10 cellular contexts compared by ENCODE assay signal in genomic region chr3:138947303-138948121, GRCh38. TPM values are rescaled to one million over a fixed set of nuclear protein-coding genes. Genes with fewer than 3 reads are reported as not detected.
DNase-seq lines count a peak whose midpoint lies in the region; ATAC-seq, FAIRE-seq and TF ChIP-seq lines count a peak whose summit lies in the region.
"Had no signal": no experiment of that assay in that cellular context is flagged by ENCODE, and none has a peak within 500 bp of the region (broad histone marks: within the 10 kb centered on the region; RNA-seq: fewer than 3 reads in every experiment).

No MANE protein-coding gene starts in this region.

- no peak overlapping the region for H4K91ac ChIP-seq in mesenchymal stem cell (ENCODE audit: low read length)

- DNase-seq in cardiac muscle cell (ENCODE audit: low read depth in 1 of 2, low spot score in 1 of 2), result no peak
- no peak for DNase-seq in Right ventricle myocardium inferior (ENCODE audit: missing footprints)
- DNase-seq in K562 (ENCODE audit: extremely low read depth in 1 of 4, low spot score in 3 of 4), result peak; percentile 64 to 69 (median 66)
- no peak for DNase-seq in mesenchymal stem cell
- DNase-seq in type B pancreatic cell (ENCODE audit: extremely low spot score, unreplicated experiment), result no peak
- no peak for DNase-seq in HuH-7.5 (ENCODE audit: low spot score)
- DNase-seq in superior temporal gyrus (ENCODE audit: extremely low spot score), result no peak
- DNase-seq: NCI-H1417 treated with DMSO at 0.1 percent for 48 hours had no signal

- H2BK120ac ChIP-seq in mesenchymal stem cell (ENCODE audit: low read depth, low read length), result no peak overlapping the region

- H3K9me1 ChIP-seq in K562 (ENCODE audit: control insufficient read depth, insufficient read depth, low read length), result no peaks in the 10 kb centered on the region

- CTCF ChIA-PET in K562 (lab: Yijun Ruan, JAX; ENCODE audit: low intra/inter-chr PET ratio), result interaction anchor here (0.9 to 1.4 kb wide), 2 partner anchors 12 to 112 kb away, joined by 3 to 4 read pairs; no protein-coding TSS in a partner anchor

- H3K23ac ChIP-seq in mesenchymal stem cell (ENCODE audit: low read length in 2 of 2), result no peak overlapping the region

- H3K4me3 ChIP-seq in cardiac muscle cell (peak overlapping the region; percentile 33), K562 (peak overlapping the region; percentile 62), mesenchymal stem cell (ENCODE audit: insufficient read depth in 1 of 2, low read depth in 1 of 2, low read length in 2 of 2) (peak overlapping the region; percentile 48 to 59)

- no peak for TF ChIP-seq RAD21 in K562 (CRISPR knock-in tag; conservative IDR thresholded peaks at IDR 0.05 in 1 of 2, IDR thresholded peaks at IDR 0.05 in 1 of 2)

- H3K9me3 ChIP-seq in cardiac muscle cell (ENCODE audit: low read depth) (no peaks in the 10 kb centered on the region), K562 (replicated peaks; ENCODE audit: control insufficient read depth, insufficient read depth, low read depth, low read length) (no peaks in the 10 kb centered on the region), mesenchymal stem cell (ENCODE audit: control insufficient read depth, low read length) (no peaks in the 10 kb centered on the region)

- H3K27me3 Mint-ChIP-seq in type B pancreatic cell, result peaks cover 90% of the 10 kb centered on the region

- peak overlapping the region; percentile 73 for H3K27ac Mint-ChIP-seq in type B pancreatic cell

- no peaks in the 10 kb centered on the region for H3K79me1 ChIP-seq in mesenchymal stem cell (replicated peaks; ENCODE audit: low read length, poor library complexity, severe bottlenecking)

- TF ChIP-seq CTCF in cardiac muscle cell (IDR thresholded peaks at IDR 0.05; ENCODE audit: low read depth, low read length) (no peak), K562 (IDR thresholded peaks at IDR 0.05 in 2 of 3, conservative IDR thresholded peaks at IDR 0.05 in 1 of 3; ENCODE audit: insufficient read depth in 2 of 3, low read depth in 1 of 3, low read length in 3 of 3) (no peak), type B pancreatic cell (conservative IDR thresholded peaks at IDR 0.05) (no peak)

- TSS peak; percentile 57 for BruUV-seq in K562 (replicated peaks; lab: Mats Ljungman, UMichigan)

- H3K79me2 ChIP-seq in K562 (ENCODE audit: control insufficient read depth, insufficient read depth, low read length), result peaks cover 56% of the 10 kb centered on the region

- H2BK12ac ChIP-seq in mesenchymal stem cell (ENCODE audit: low read length in 2 of 2), result no peak overlapping the region

- no peak overlapping the region for H3K4ac ChIP-seq in mesenchymal stem cell (ENCODE audit: low read depth in 1 of 2, low read length in 2 of 2)

- WGBS in K562 (ENCODE audit: insufficient coverage, low coverage, missing lambda C conversion rate), result 6% methylated on average over 35 of the region's 37 CpGs
- 7% methylated on average over 36 of the region's 37 CpGs for WGBS in mesenchymal stem cell

- peak; percentile 56 for FAIRE-seq in K562 (lab: Jason Lieb, UNC)
- FAIRE-seq: kidney had no signal

- intact Hi-C loops in Right ventricle myocardium inferior (cut with DNase I), result loop anchor here (10.0 kb wide), 1 partner anchor 157 kb away; no protein-coding TSS in a partner anchor
- intact Hi-C loops in K562 (cut with micrococcal nuclease), result loop anchor here (2.0 to 10.0 kb wide), 2 partner anchors 13 to 883 kb away; no protein-coding TSS in a partner anchor

- no peaks in the 10 kb centered on the region for H3K9me3 Mint-ChIP-seq in type B pancreatic cell

- no peak overlapping the region for H3K18ac ChIP-seq in mesenchymal stem cell (ENCODE audit: low read depth in 1 of 2, low read length in 2 of 2)

- no peak overlapping the region for H3K27ac ChIP-seq in cardiac muscle cell
- peak overlapping the region; percentile 87 for H3K27ac ChIP-seq in K562 (ENCODE audit: extremely low read depth, low read depth, low read length)
- no peak overlapping the region for H3K27ac ChIP-seq in mesenchymal stem cell (ENCODE audit: low read length, poor library complexity, severe bottlenecking)

- no peak overlapping the region for H2BK15ac ChIP-seq in mesenchymal stem cell (ENCODE audit: low read depth, poor library complexity, severe bottlenecking)

- ATAC-seq in Right ventricle myocardium inferior (no peak), K562 (peak; percentile 51), HG03097 (IDR thresholded peaks at IDR 0.05; ENCODE audit: low FRiP score, unreplicated experiment) (no peak)

- H4K20me1 ChIP-seq in K562 (replicated peaks; ENCODE audit: control insufficient read depth, insufficient read depth, low read length), result no peaks in the 10 kb centered on the region

- H2AK5ac ChIP-seq in mesenchymal stem cell (ENCODE audit: low read length, severe bottlenecking), result no peak overlapping the region

- H2AFZ ChIP-seq in K562 (ENCODE audit: low read depth, low read length), result peak overlapping the region; percentile 94
- H2AFZ ChIP-seq in mesenchymal stem cell (ENCODE audit: low read depth, low read length), result no peak overlapping the region

- H3K4me1 Mint-ChIP-seq in type B pancreatic cell (ENCODE audit: unreplicated experiment), result peaks cover 22% of the 10 kb centered on the region

- in situ Hi-C loops in K562 (cut with MboI), result loop anchor here (25.0 kb wide), 1 partner anchor 885 kb away; no protein-coding TSS in a partner anchor

- H3K36me3 Mint-ChIP-seq in type B pancreatic cell, result no peaks in the 10 kb centered on the region

- peak overlapping the region; percentile 86 for H3K4me2 ChIP-seq in K562 (ENCODE audit: insufficient read depth, low read length)
- H3K4me2 ChIP-seq in mesenchymal stem cell (ENCODE audit: low read length, poor library complexity, severe bottlenecking), result peak overlapping the region; percentile 70

- TF ChIP-seq EP300 in K562 (IDR thresholded peaks at IDR 0.05; ENCODE audit: low read length), result no peak

- no peak overlapping the region for H4K8ac ChIP-seq in mesenchymal stem cell (ENCODE audit: low read length)

- peak overlapping the region; percentile 84 for H3K4me3 Mint-ChIP-seq in type B pancreatic cell

- H2BK5ac ChIP-seq in mesenchymal stem cell (ENCODE audit: low read depth, low read length, poor library complexity, severe bottlenecking), result no peak overlapping the region

- no peak overlapping the region for H3K14ac ChIP-seq in mesenchymal stem cell (ENCODE audit: low read length in 2 of 2)

- peaks cover 11% of the 10 kb centered on the region for H3K4me1 ChIP-seq in cardiac muscle cell (ENCODE audit: low read depth)
- H3K4me1 ChIP-seq in K562 (replicated peaks in 1 of 2; ENCODE audit: control insufficient read depth in 2 of 2, insufficient read depth in 2 of 2, low read length in 2 of 2), result peaks cover 13 to 45% of the 10 kb centered on the region in 2 experiments; a peak in 4 of 5 replicates
- peaks cover 46% of the 10 kb centered on the region for H3K4me1 ChIP-seq in mesenchymal stem cell (ENCODE audit: control insufficient read depth, insufficient read depth, low read depth, low read length)

- POLR2A ChIA-PET in K562 (lab: Yijun Ruan, JAX), result interaction anchor here (0.5 to 1.5 kb wide), 8 partner anchors 12 to 598 kb away, joined by 3 to 7 read pairs (median 3); no protein-coding TSS in a partner anchor

- peak overlapping the region; percentile 78 to 90 for H3K9ac ChIP-seq in K562 (ENCODE audit: insufficient read depth in 1 of 2, low read depth in 2 of 2, low read length in 2 of 2)
- no peak overlapping the region for H3K9ac ChIP-seq in mesenchymal stem cell (ENCODE audit: low read length)

- peaks cover 100% of the 10 kb centered on the region for H3K27me3 ChIP-seq in cardiac muscle cell
- H3K27me3 ChIP-seq in K562 (ENCODE audit: control insufficient read depth in 2 of 2, insufficient read depth in 2 of 2, low read length in 2 of 2), result no peaks in the 10 kb centered on the region
- peaks cover 92 to 97% of the 10 kb centered on the region in 2 experiments for H3K27me3 ChIP-seq in mesenchymal stem cell (ENCODE audit: control insufficient read depth in 1 of 2, insufficient read depth in 1 of 2, low read length in 2 of 2)

- H3K36me3 ChIP-seq in cardiac muscle cell (no peaks in the 10 kb centered on the region), K562 (ENCODE audit: control insufficient read depth, insufficient read depth, low read length) (peaks cover 13% of the 10 kb centered on the region; the same call in 2 of the 3 replicates), mesenchymal stem cell (ENCODE audit: control insufficient read depth in 1 of 2, insufficient read depth in 2 of 2, low read depth in 1 of 2, low read length in 2 of 2) (peaks cover 0 to 3% of the 10 kb centered on the region in 2 experiments)

- TF ChIP-seq POLR2A in K562 (conservative IDR thresholded peaks at IDR 0.05), result peak; percentile 75; the same call in 1 of the 2 replicates

RNA-seq across cellular contexts. Expression of gene FOXL2NB, which starts 0.5 kb away (rescaled TPM):
- total RNA-seq in cardiac muscle cell (0.11 TPM in 1 of 2 replicates, not detected in the other), Right ventricle myocardium inferior (not detected), K562 (2014; rRNA removed) (9.5 and 12.6 TPM in 2 replicates), K562 (2014; rRNA removed; fragmentation: Illumina TruSeq; extraction: Trizol) (5.9 and 6.1 TPM in 2 replicates), K562 (2015; rRNA removed; fragmentation: Illumina TruSeq; extraction: Trizol) (5.0 and 5.1 TPM in 2 replicates), K562 (2021) (10.2 TPM in 2 replicates), type B pancreatic cell (ENCODE audit: low replicate concordance) (0.29 and 0.34 TPM in 2 replicates)
- polyA plus RNA-seq in cardiac muscle cell (not detected in 2 replicates), K562 (2011; rRNA removed) (17.4 and 20.3 TPM in 2 replicates), K562 (2014; fragmentation: Illumina TruSeq; extraction: Trizol) (9.0 and 10.1 TPM in 2 replicates), K562 (2014; fragmentation: Nextera tagmentation; extraction: Ambion mirVana) (under 1 TPM; 0.71 to 0.86 TPM), K562 (2014; rRNA removed) (13.5 and 18.4 TPM in 2 replicates)
- 42.1 and 68.2 TPM in 2 replicates for total RNA-seq in K562 (2011; cell fraction: chromatin; rRNA removed; ENCODE audit: low replicate concordance)
- total RNA-seq in K562 (2011; cell fraction: nucleolus; rRNA removed), result 45.3 and 55.2 TPM in 2 replicates
- 68.5 and 96.9 TPM in 2 replicates for total RNA-seq in K562 (2011; cell fraction: nucleoplasm; rRNA removed)
- polyA plus RNA-seq in K562 (2011; cell fraction: cytosol; rRNA removed), result 24.1 and 24.3 TPM in 2 replicates
- polyA plus RNA-seq in K562 (2011; cell fraction: nucleus; rRNA removed), result 52.1 and 71.2 TPM in 2 replicates
- 5.5 and 14.2 TPM in 2 replicates for polyA plus RNA-seq in K562 (2012)
- 7.5 and 11.6 TPM in 2 replicates for polyA minus RNA-seq in K562 (2011; rRNA and poly(A)+ RNA removed)
- 5.2 and 5.3 TPM in 2 replicates for polyA minus RNA-seq in K562 (2011; cell fraction: cytosol; rRNA and poly(A)+ RNA removed)
- polyA minus RNA-seq in K562 (2011; cell fraction: nucleus; rRNA and poly(A)+ RNA removed), result 21.5 and 23.0 TPM in 2 replicates
- not detected for polyA plus RNA-seq in mesenchymal stem cell (2013, experiment 1 of 2)
- 0.04 TPM for polyA plus RNA-seq in mesenchymal stem cell (2013, experiment 2 of 2)
- total RNA-seq: kidney had no signal

RNA-seq across cellular contexts. Expression of gene FOXL2, which starts 0.6 kb away (rescaled TPM):
- total RNA-seq in cardiac muscle cell, result 0.25 TPM in 1 of 2 replicates, not detected in the other
- not detected in 2 replicates for polyA plus RNA-seq in cardiac muscle cell
- total RNA-seq in Right ventricle myocardium inferior, result not detected
- total RNA-seq in K562 (2011; cell fraction: chromatin; rRNA removed; ENCODE audit: low replicate concordance), result 2.5 and 6.4 TPM in 2 replicates
- 10.9 and 11.2 TPM in 2 replicates for total RNA-seq in K562 (2011; cell fraction: nucleolus; rRNA removed)
- 6.1 and 6.2 TPM in 2 replicates for total RNA-seq in K562 (2011; cell fraction: nucleoplasm; rRNA removed)
- total RNA-seq in K562 (2014; rRNA removed), result 10.8 and 13.3 TPM in 2 replicates
- 2.1 and 2.4 TPM in 2 replicates for total RNA-seq in K562 (2014; rRNA removed; fragmentation: Illumina TruSeq; extraction: Trizol)
- 4.1 and 4.6 TPM in 2 replicates for total RNA-seq in K562 (2015; rRNA removed; fragmentation: Illumina TruSeq; extraction: Trizol)
- total RNA-seq in K562 (2021), result 21.4 and 22.1 TPM in 2 replicates
- 3.1 and 4.0 TPM in 2 replicates for polyA plus RNA-seq in K562 (2011; rRNA removed)
- polyA plus RNA-seq in K562 (2011; cell fraction: cytosol; rRNA removed), result 4.2 and 18.5 TPM in 2 replicates
- polyA plus RNA-seq in K562 (2011; cell fraction: nucleus; rRNA removed), result 6.9 and 12.1 TPM in 2 replicates
- polyA plus RNA-seq in K562 (2012), result 8.2 and 9.7 TPM in 2 replicates
- 3.2 and 5.5 TPM in 2 replicates for polyA plus RNA-seq in K562 (2014; fragmentation: Illumina TruSeq; extraction: Trizol)
- under 1 TPM; 0.27 to 0.29 TPM for polyA plus RNA-seq in K562 (2014; fragmentation: Nextera tagmentation; extraction: Ambion mirVana)
- polyA plus RNA-seq in K562 (2014; rRNA removed), result 12.6 and 14.3 TPM in 2 replicates
- 1.2 and 1.3 TPM in 2 replicates for polyA minus RNA-seq in K562 (2011; rRNA and poly(A)+ RNA removed)
- 6.4 and 7.1 TPM in 2 replicates for polyA minus RNA-seq in K562 (2011; cell fraction: cytosol; rRNA and poly(A)+ RNA removed)
- polyA minus RNA-seq in K562 (2011; cell fraction: nucleus; rRNA and poly(A)+ RNA removed), result 12.1 and 13.6 TPM in 2 replicates
- 0.07 TPM for polyA plus RNA-seq in mesenchymal stem cell (2013, experiment 1 of 2)
- not detected for polyA plus RNA-seq in mesenchymal stem cell (2013, experiment 2 of 2)
- total RNA-seq in type B pancreatic cell (ENCODE audit: low replicate concordance), result 0.75 and 0.81 TPM in 2 replicates
- total RNA-seq: kidney had no signal

RNA-seq across cellular contexts. Expression of gene PRR23A, which starts 58.6 kb away (rescaled TPM):
- not detected in 2 replicates for total RNA-seq in cardiac muscle cell
- not detected in 2 replicates for polyA plus RNA-seq in cardiac muscle cell
- total RNA-seq in Right ventricle myocardium inferior, result not detected
- not detected in 2 replicates for total RNA-seq in K562 (2011; cell fraction: chromatin; rRNA removed; ENCODE audit: low replicate concordance)
- total RNA-seq in K562 (2011; cell fraction: nucleolus; rRNA removed), result not detected in 2 replicates
- total RNA-seq in K562 (2011; cell fraction: nucleoplasm; rRNA removed), result not detected in 2 replicates
- total RNA-seq in K562 (2014; rRNA removed), result not detected in 2 replicates
- not detected in 2 replicates for total RNA-seq in K562 (2014; rRNA removed; fragmentation: Illumina TruSeq; extraction: Trizol)
- not detected in 2 replicates for total RNA-seq in K562 (2015; rRNA removed; fragmentation: Illumina TruSeq; extraction: Trizol)
- total RNA-seq in K562 (2021), result not detected in 2 replicates
- not detected in 2 replicates for polyA plus RNA-seq in K562 (2011; rRNA removed)
- not detected in 2 replicates for polyA plus RNA-seq in K562 (2011; cell fraction: cytosol; rRNA removed)
- not detected in 2 replicates for polyA plus RNA-seq in K562 (2011; cell fraction: nucleus; rRNA removed)
- polyA plus RNA-seq in K562 (2012), result not detected in 2 replicates
- not detected in 2 replicates for polyA plus RNA-seq in K562 (2014; fragmentation: Illumina TruSeq; extraction: Trizol)
- not detected for polyA plus RNA-seq in K562 (2014; fragmentation: Nextera tagmentation; extraction: Ambion mirVana)
- polyA plus RNA-seq in K562 (2014; rRNA removed), result not detected in 2 replicates
- polyA minus RNA-seq in K562 (2011; rRNA and poly(A)+ RNA removed), result not detected in 2 replicates
- not detected in 2 replicates for polyA minus RNA-seq in K562 (2011; cell fraction: cytosol; rRNA and poly(A)+ RNA removed)
- not detected in 2 replicates for polyA minus RNA-seq in K562 (2011; cell fraction: nucleus; rRNA and poly(A)+ RNA removed)
- not detected for polyA plus RNA-seq in mesenchymal stem cell (2013, experiment 1 of 2)
- not detected for polyA plus RNA-seq in mesenchymal stem cell (2013, experiment 2 of 2)
- total RNA-seq in type B pancreatic cell (ENCODE audit: low replicate concordance), result not detected in 2 replicates
- total RNA-seq: kidney had no signal

Comparison
In these comparisons a context has a peak if more than half of its experiments do, and no peak if none do; other contexts are left out.
1. DNase-seq: peak in K562 (4 of 4); none in cardiac muscle cell (0 of 2), Right ventricle myocardium inferior (single experiment), mesenchymal stem cell (single experiment), type B pancreatic cell (single experiment), HuH-7.5 (single experiment) and superior temporal gyrus (single experiment).
2. Peak in every context shown above with its lines, with median percentiles within 50 percentile points of each other: H3K4me3 ChIP-seq.